ENCODE assay signal across 21 cellular contexts in the genomic region with DNA sequence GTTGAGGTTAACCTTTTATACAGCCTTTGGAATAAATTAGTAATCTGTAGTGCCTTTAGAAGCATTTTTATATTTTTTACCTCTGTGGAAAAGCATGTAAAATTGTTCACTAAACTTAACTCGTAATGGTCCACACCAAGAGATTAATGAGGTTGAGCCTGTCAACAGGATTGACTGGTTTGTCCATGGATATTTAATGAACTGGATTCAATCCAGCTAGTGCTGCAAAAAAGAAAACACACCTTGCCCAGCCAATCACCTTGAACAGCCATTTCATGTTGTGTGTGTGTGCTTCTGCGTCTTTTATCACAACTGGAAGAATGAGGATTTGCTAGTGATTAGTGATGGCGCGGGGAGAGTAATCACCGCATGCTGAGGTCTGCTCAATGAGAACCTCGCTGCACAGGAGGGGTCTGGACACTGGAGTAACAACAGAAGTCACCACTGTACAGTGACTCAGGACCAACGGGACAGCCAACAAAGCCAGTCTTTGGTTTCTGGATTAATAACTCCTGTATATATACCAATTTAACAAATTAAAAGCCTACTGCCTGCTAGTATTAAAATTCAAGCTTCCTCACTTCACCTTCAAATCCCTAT. TPM values are rescaled to one million over a fixed set of nuclear protein-coding genes. Genes with fewer than 3 reads are reported as not detected.
"Had no signal": no experiment of that assay in that cellular context is flagged by ENCODE, and none has a peak within 500 bp of the region (broad histone marks: within the 10 kb centered on the region; RNA-seq: fewer than 3 reads in every experiment).

No MANE protein-coding gene starts in this region.

- H3K4me3 ChIP-seq: adrenal gland, spleen, transverse colon had no signal

- H3K27me3 ChIP-seq: adrenal gland, spleen, transverse colon had no signal

- H3K9me3 ChIP-seq: adrenal gland, spleen, transverse colon had no signal

- ATAC-seq: activated T-cell treated with anti-CD3 and anti-CD28 coated beads, Interleukin-2, amount 50 U/mL, for 4 hours; effector memory CD8-positive, alpha-beta T cell; naive thymus-derived CD4-positive, alpha-beta T cell; right cardiac atrium; WTC11 had no signal

- H3K27ac ChIP-seq: adrenal gland, spleen, transverse colon had no signal

- DNase-seq: activated CD4-positive, alpha-beta T cell treated with anti-CD3 and anti-CD28 coated beads, Interleukin-2, amount 10 ng/mL, durations not matched to agents 24 days and 14 days; activated gamma-delta T cell treated with Interleukin-2 at 50 U/mL for 16 hours; activated T-cell treated with anti-CD3 and anti-CD28 coated beads, Interleukin-2, amount 50 U/mL, for 4 hours; adrenal gland; cerebellar nuclear complex; effector memory CD8-positive, alpha-beta T cell; glutamatergic neuron; naive thymus-derived CD4-positive, alpha-beta T cell; right cardiac atrium; spleen; stimulated activated CD4-positive, alpha-beta T cell treated with anti-CD3 and anti-CD28 coated beads, Interleukin-1b, Interleukin-23, amount 100 ng/mL, for 48 hours; stimulated activated naive CD4-positive, alpha-beta T cell; substantia nigra; SW 1271; T-helper 9 cell; transverse colon had no signal

RNA-seq across cellular contexts. Expression of a gene that starts 33.7 kb away (rescaled TPM):
- total RNA-seq: activated CD4-positive, alpha-beta T cell treated with anti-CD3 and anti-CD28 coated beads, Interleukin-2, amount 10 ng/mL, durations not matched to agents 24 days and 14 days; activated CD8-positive, alpha-beta memory T cell treated with anti-CD3 and anti-CD28 coated beads for 36 hours; activated T-cell treated with anti-CD3 and anti-CD28 coated beads, Interleukin-2, amount 50 U/mL, for 4 hours; adrenal gland; lower leg skin; naive thymus-derived CD4-positive, alpha-beta T cell; posterior vena cava; right cardiac atrium; spleen; transverse colon; WTC11 had no signal
- polyA plus RNA-seq: adrenal gland; esophagus; naive thymus-derived CD4-positive, alpha-beta T cell; right cardiac atrium; spleen had no signal
